In the genomic region with DNA sequence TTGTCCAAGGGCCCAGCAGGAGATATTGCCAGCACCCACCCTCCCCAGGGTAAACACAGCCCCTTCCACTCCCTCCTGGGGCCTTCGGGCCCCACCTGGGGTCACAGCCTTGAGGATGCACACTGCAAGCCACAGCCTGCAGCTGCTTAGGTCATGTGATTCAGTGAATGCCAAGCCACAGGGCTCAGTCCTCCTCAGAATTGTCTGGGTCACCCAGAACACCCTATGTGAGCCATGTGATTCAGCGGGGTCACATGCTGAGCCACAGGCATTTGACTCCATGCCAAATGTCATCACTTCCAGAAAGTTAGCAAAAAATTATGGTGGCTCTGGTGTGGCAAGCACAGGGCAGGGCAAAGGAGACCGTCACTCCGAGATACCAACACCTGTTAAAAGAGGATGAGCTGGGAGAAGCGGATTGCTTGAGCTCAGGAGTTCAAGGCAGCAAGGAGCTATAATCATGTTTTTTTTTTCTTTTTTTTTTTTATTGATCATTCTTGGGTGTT, we compare ENCODE assay signal across 8 cellular contexts. TPM values are rescaled to one million over a fixed set of nuclear protein-coding genes. Genes with fewer than 3 reads are reported as not detected.
DNase-seq lines count a peak whose midpoint lies in the region; ATAC-seq and TF ChIP-seq lines count a peak whose summit lies in the region.

No MANE protein-coding gene starts in this region.

- 93 to 95% methylated on average over 3 to 5 of the region's 5 CpGs for WGBS in endodermal cell (ENCODE audit: insufficient coverage in 1 of 2, insufficient read length in 1 of 2), 2 experiments

- no peaks in the 10 kb centered on the region for H3K36me3 ChIP-seq in endodermal cell (ENCODE audit: control insufficient read depth, insufficient read depth, low read length)

- H3K9ac ChIP-seq in endodermal cell (ENCODE audit: extremely low read depth, low read length, poor library complexity, severe bottlenecking): no peak overlapping the region

- H3K4me1 Mint-ChIP-seq in CD14-positive monocyte (peaks cover 43% of the 10 kb centered on the region), endodermal cell (no peaks in the 10 kb centered on the region)

- H3K27ac Mint-ChIP-seq in CD14-positive monocyte (peak overlapping the region; percentile 94 to 99 (median 97)), endodermal cell (no peak overlapping the region)

- H3K4me3 ChIP-seq in cardiac fibroblast (replicated peaks in 1 of 2; ENCODE audit: low read depth in 2 of 2, low read length in 2 of 2) (no peak overlapping the region), endodermal cell (ENCODE audit: low read length) (no peak overlapping the region)

- H3K9me3 Mint-ChIP-seq in CD14-positive monocyte (peaks cover 0 to 1% (median 0%) of the 10 kb centered on the region in 7 donors), endodermal cell (peaks cover 12% of the 10 kb centered on the region)

- H3K4me3 Mint-ChIP-seq in CD14-positive monocyte (peak overlapping the region; percentile 28 to 66), endodermal cell (no peak overlapping the region)

- no peaks in the 10 kb centered on the region for H3K9me3 ChIP-seq in endodermal cell (ENCODE audit: control insufficient read depth, low read length)

- no peaks in the 10 kb centered on the region for H3K27me3 Mint-ChIP-seq in CD14-positive monocyte (ENCODE audit: low read depth in 3 of 3)
- no peaks in the 10 kb centered on the region for H3K27me3 Mint-ChIP-seq in endodermal cell (ENCODE audit: insufficient read depth)

- intact Hi-C loops in CD14-positive monocyte (cut with micrococcal nuclease): no loop called here

- DNase-seq in CD14-positive monocyte (ENCODE audit: low spot score) (peak; percentile 96), M059J (ENCODE audit: low read depth) (peak; percentile 91), cardiac fibroblast (ENCODE audit: low read depth in 2 of 2) (peak; percentile 75 to 89), myocyte (ENCODE audit: low read depth) (peak; percentile 99), endodermal cell (no peak), NCI-H774 (lab: John Stamatoyannopoulos, UW) (no peak)
- DNase-seq in activated CD4-positive, CD25-positive, alpha-beta regulatory T cell treated with anti-CD3 and anti-CD28 coated beads, Interleukin-2, amount 50 U/mL, for 72 hours: no peak

- no peak for TF ChIP-seq CTCF in CD14-positive monocyte (IDR thresholded peaks at IDR 0.05)
- TF ChIP-seq CTCF in cardiac fibroblast (IDR thresholded peaks at IDR 0.05; ENCODE audit: low read depth, low read length): no peak
- no peak for TF ChIP-seq CTCF in endodermal cell (conservative IDR thresholded peaks at IDR 0.05)

- no peaks in the 10 kb centered on the region for H3K4me1 ChIP-seq in endodermal cell (ENCODE audit: control insufficient read depth, insufficient read depth, low read length)

- H3K27ac ChIP-seq in endodermal cell (ENCODE audit: low read depth, low read length): no peak overlapping the region

- no peak for ATAC-seq in HG03196 (IDR thresholded peaks at IDR 0.05; ENCODE audit: unreplicated experiment)

- H3K27me3 ChIP-seq in endodermal cell (ENCODE audit: control insufficient read depth, insufficient read depth, low read length, poor library complexity, severe bottlenecking): no peaks in the 10 kb centered on the region

- H3K36me3 Mint-ChIP-seq in CD14-positive monocyte (no peaks in the 10 kb centered on the region), endodermal cell (ENCODE audit: low read depth) (peaks cover 2% of the 10 kb centered on the region)

RNA-seq across cellular contexts. Expression of a gene that starts 17.2 kb away (rescaled TPM):
- 1,000 to 10,000 TPM; 7,346 to 8,673 TPM for polyA plus RNA-seq in CD14-positive monocyte
- 359 and 530 TPM in 2 replicates for total RNA-seq in M059J (2014; rRNA removed; shearing (Covaris generic))
- total RNA-seq in myocyte (1,253 and 1,265 TPM in 2 replicates), endodermal cell (100 to 1,000 TPM; 456 to 549 TPM)
- polyA plus RNA-seq in myocyte (2012): 2,472 TPM
- 500 TPM for polyA plus RNA-seq in endodermal cell (2013, experiment 1 of 2)
- 448 TPM for polyA plus RNA-seq in endodermal cell (2013, experiment 2 of 2)

Comparison
In these comparisons a context has a peak if more than half of its experiments do, and no peak if none do; other contexts are left out.
1. DNase-seq: peak in CD14-positive monocyte (single experiment), M059J (single experiment), cardiac fibroblast (2 of 2) and myocyte (single experiment); none in endodermal cell (single experiment), NCI-H774 (single experiment) and activated CD4-positive, CD25-positive, alpha-beta regulatory T cell treated with anti-CD3 and anti-CD28 coated beads, Interleukin-2, amount 50 U/mL, for 72 hours (single experiment).